ENCODE assay signal across 18 cellular contexts in the genomic region with DNA sequence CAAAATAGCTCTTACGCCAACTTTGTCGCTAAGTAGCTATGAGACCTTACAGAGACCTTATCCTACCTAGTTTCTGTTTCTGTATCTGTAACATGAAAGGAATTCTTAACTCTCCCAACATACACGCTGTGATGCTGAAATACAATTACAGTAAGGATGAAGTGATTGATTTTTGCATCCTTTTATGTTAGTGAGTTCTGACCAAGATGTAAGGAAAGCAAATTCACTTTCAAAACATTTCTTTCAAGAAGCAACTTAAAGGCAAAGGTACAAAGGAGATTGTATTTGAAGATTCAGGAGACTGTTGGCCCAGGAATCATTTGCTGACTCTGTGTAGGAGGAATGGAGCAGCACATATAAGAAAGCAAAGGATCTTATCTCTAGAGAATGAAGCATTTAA. TPM values are rescaled to one million over a fixed set of nuclear protein-coding genes. Genes with fewer than 3 reads are reported as not detected.
DNase-seq lines count a peak whose midpoint lies in the region; ATAC-seq and TF ChIP-seq lines count a peak whose summit lies in the region.
"Had no signal": no experiment of that assay in that cellular context is flagged by ENCODE, and none has a peak within 500 bp of the region (broad histone marks: within the 10 kb centered on the region; RNA-seq: fewer than 3 reads in every experiment).

No MANE protein-coding gene starts in this region.

- H3K9me3 ChIP-seq in SJCRH30 (replicated peaks): no peaks in the 10 kb centered on the region
- H3K9me3 ChIP-seq: BLaER1 had no signal

- no peak overlapping the region for H3K4me3 Mint-ChIP-seq in nephron

- H3K27me3 Mint-ChIP-seq in nephron (ENCODE audit: low read depth): no peaks in the 10 kb centered on the region

- peaks cover 19% of the 10 kb centered on the region for H3K4me1 Mint-ChIP-seq in nephron

- DNase-seq in G401 (ENCODE audit: low spot score) (peak; percentile 67), choroid plexus epithelial cell (ENCODE audit: low read depth) (peak; percentile 47), retina (no peak), SJCRH30 (no peak)
- DNase-seq: 8988T, AML-193, Calu3, DMS 273 treated with DMSO at 0.1 percent for 48 hours, GOT3, HCEC 1CT, HFFc6 had no signal

- in situ Hi-C loops in G401 (cut with HindIII; ENCODE audit: low sequenced_read_pairs): no loop called here

- H3K27ac ChIP-seq in SJCRH30: no peak overlapping the region
- H3K27ac ChIP-seq: BLaER1 had no signal

- TF ChIP-seq POLR2A in GM18505 (IDR thresholded peaks at IDR 0.05; ENCODE audit: borderline replicate concordance, extremely low read depth, insufficient read depth, insufficient read length): no peak

- TF ChIP-seq CTCF in choroid plexus epithelial cell (conservative IDR thresholded peaks at IDR 0.05; ENCODE audit: low read depth, low read length) (no peak), nephron (IDR thresholded peaks at IDR 0.05; ENCODE audit: unreplicated experiment in 3 of 3) (no peak)

- no peaks in the 10 kb centered on the region for H3K36me3 Mint-ChIP-seq in nephron (ENCODE audit: low read depth)

- no peaks in the 10 kb centered on the region for H3K27me3 ChIP-seq in SJCRH30
- H3K27me3 ChIP-seq: BLaER1 had no signal

- H3K4me3 ChIP-seq in choroid plexus epithelial cell (ENCODE audit: low read depth, low read length): no peak overlapping the region
- no peak overlapping the region for H3K4me3 ChIP-seq in SJCRH30
- H3K4me3 ChIP-seq: BLaER1, GM12878 had no signal

- no peaks in the 10 kb centered on the region for H3K36me3 ChIP-seq in SJCRH30
- H3K36me3 ChIP-seq: BLaER1 had no signal

- H3K27ac Mint-ChIP-seq in nephron: peak overlapping the region in 2 of 3 experiments; percentile 27 to 67

- no peaks in the 10 kb centered on the region for H3K9me3 Mint-ChIP-seq in nephron
- H3K9me3 Mint-ChIP-seq: HFFc6 had no signal

- H3K4me1 ChIP-seq in SJCRH30: no peaks in the 10 kb centered on the region

- ATAC-seq in SK-N-SH treated with all-trans-retinoic acid at 6 μM for 48 hours (peak; percentile 89), GM18505 (IDR thresholded peaks at IDR 0.05; ENCODE audit: unreplicated experiment) (no peak), GM18498 (IDR thresholded peaks at IDR 0.05; ENCODE audit: unreplicated experiment) (no peak)
- ATAC-seq: GM12878, HepG2 had no signal

TF ChIP-seq in SK-N-SH treated with all-trans-retinoic acid at 6 μM for 48 hours, 23 proteins besides CTCF, POLR2A, EP300 and RAD21:
- TF ChIP-seq ZNF8 (CRISPR knock-in tag; IDR thresholded peaks at IDR 0.05) (no peak), ZFP30 (CRISPR knock-in tag; IDR thresholded peaks at IDR 0.05) (no peak), RARB (CRISPR knock-in tag; IDR thresholded peaks at IDR 0.05) (no peak), ZNF565 (CRISPR knock-in tag; conservative IDR thresholded peaks at IDR 0.05; ENCODE audit: low read depth) (no peak), TOX (CRISPR knock-in tag; IDR thresholded peaks at IDR 0.05; ENCODE audit: borderline replicate concordance) (no peak)
- TF ChIP-seq, protein P1, sequence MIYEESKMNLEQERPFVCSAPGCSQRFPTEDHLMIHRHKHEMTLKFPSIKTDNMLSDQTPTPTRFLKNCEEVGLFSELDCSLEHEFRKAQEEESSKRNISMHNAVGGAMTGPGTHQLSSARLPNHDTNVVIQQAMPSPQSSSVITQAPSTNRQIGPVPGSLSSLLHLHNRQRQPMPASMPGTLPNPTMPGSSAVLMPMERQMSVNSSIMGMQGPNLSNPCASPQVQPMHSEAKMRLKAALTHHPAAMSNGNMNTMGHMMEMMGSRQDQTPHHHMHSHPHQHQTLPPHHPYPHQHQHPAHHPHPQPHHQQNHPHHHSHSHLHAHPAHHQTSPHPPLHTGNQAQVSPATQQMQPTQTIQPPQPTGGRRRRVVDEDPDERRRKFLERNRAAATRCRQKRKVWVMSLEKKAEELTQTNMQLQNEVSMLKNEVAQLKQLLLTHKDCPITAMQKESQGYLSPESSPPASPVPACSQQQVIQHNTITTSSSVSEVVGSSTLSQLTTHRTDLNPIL (CRISPR knock-in tag; IDR thresholded peaks at IDR 0.05; ENCODE audit: low read depth): no peak

RNA-seq across cellular contexts. Expression of a gene that starts 7.1 kb away (rescaled TPM):
- total RNA-seq in G401 (2014; rRNA removed; shearing (Covaris generic)): 1.4 and 9.6 TPM in 2 replicates
- total RNA-seq in SJCRH30 (2014; rRNA removed; shearing (Covaris generic)): 2.5 and 2.6 TPM in 2 replicates
- total RNA-seq: HepG2, HFFc6 had no signal

Comparison
In these comparisons a context has a peak if more than half of its experiments do, and no peak if none do; other contexts are left out.
1. DNase-seq: peak in G401 (single experiment) and choroid plexus epithelial cell (single experiment); none in retina (single experiment) and SJCRH30 (0 of 2).